1 cellular context compared by ENCODE assay signal in the genomic region with DNA sequence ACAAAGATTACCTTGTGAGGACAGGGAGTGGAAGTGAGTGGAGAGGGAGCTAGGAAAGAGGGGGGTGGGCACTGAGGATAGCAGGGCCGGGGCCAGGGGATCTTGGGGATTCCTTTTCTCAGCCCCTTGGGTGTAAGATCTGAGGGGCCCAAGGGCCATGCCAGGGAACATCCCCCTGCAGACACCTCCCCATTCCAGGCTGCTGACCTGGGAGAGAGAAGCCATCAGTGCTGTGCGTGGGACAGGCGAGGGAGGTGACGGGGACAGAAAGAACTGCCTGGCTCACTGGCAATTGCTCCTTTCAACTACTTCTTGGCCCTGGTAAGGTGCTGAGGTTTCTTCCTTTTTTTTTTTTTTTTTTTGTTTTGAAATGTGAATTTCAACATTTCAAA.
TF ChIP-seq lines count a peak whose summit lies in the region.

No MANE protein-coding gene starts in this region.

TF ChIP-seq in A549, 52 proteins besides CTCF, POLR2A, EP300 and RAD21 (continued from another document):
- TF ChIP-seq, protein P1, sequence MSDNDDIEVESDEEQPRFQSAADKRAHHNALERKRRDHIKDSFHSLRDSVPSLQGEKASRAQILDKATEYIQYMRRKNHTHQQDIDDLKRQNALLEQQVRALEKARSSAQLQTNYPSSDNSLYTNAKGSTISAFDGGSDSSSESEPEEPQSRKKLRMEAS (IDR thresholded peaks at IDR 0.05): no peak
- TF ChIP-seq POLR2AphosphoS2 (conservative IDR thresholded peaks at IDR 0.05; ENCODE audit: low read length): no peak
